10 cellular contexts compared by ENCODE assay signal in the genomic region with DNA sequence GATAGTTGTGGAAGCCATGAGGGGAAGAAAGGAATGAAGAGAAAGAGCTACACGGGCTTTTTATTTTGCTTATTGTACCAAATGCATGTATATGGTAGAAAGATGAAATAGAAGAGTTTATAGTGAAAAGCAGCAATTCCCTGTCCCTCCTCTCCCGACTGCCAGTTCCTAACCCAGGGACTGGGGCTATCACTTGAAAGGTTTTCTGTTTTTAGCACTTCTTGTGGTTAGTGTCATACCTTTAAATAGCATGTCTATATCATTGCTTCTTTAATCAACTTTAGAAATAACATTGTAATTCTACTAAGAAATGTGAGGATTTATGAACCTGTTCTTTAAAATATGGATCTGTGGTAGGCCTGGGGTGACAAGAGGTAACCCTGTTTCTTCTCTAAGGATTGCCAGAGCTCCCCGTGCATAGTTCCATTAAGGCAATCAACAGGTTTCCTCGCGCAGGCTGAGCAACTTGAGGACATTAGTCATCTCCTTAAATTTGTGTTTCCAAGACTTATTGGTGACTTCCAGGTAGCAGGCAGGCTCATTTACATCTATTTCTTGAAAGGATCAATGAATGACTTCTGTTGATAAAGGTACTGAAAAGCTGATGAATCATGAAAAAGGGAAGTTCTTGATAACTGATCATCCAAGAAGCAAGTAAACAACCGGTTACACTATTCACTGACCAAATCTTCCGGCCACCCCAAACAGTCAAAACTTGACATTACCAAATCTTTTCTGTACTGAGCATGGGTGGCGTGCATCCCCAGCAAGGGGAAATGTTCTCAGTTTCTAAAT. TPM values are rescaled to one million over a fixed set of nuclear protein-coding genes. Genes with fewer than 3 reads are reported as not detected.
DNase-seq lines count a peak whose midpoint lies in the region; ATAC-seq, FAIRE-seq and TF ChIP-seq lines count a peak whose summit lies in the region.
"Had no signal": no experiment of that assay in that cellular context is flagged by ENCODE, and none has a peak within 500 bp of the region (broad histone marks: within the 10 kb centered on the region; RNA-seq: fewer than 3 reads in every experiment).

No MANE protein-coding gene starts in this region.

- no peak overlapping the region for H3K4me3 ChIP-seq in K562
- H3K4me3 ChIP-seq: suprapubic skin had no signal

- no peaks in the 10 kb centered on the region for H4K20me1 ChIP-seq in K562 (replicated peaks; ENCODE audit: control insufficient read depth, insufficient read depth, low read length)

- H3K9ac ChIP-seq in K562 (ENCODE audit: insufficient read depth in 1 of 2, low read depth in 2 of 2, low read length in 2 of 2): no peak overlapping the region

- CTCF ChIA-PET in K562 (lab: Yijun Ruan, JAX; ENCODE audit: low intra/inter-chr PET ratio): no interaction called here

- DNase-seq in K562 (ENCODE audit: extremely low read depth in 1 of 4, low spot score in 3 of 4) (peak in 2 of 4 experiments; percentile 9 to 37), H4 (ENCODE audit: low spot score) (no peak), RKO (ENCODE audit: low spot score) (no peak), NCI-H1092 treated with DMSO at 0.1 percent for 48 hours (lab: John Stamatoyannopoulos, UW) (no peak), SHP77 treated with DMSO at 0.1 percent for 48 hours (lab: John Stamatoyannopoulos, UW) (no peak)
- DNase-seq: NCI-H446 treated with DMSO at 0.1 percent for 48 hours had no signal

- peak overlapping the region; percentile 17; the same call in 1 of the 2 replicates for H3K4me2 ChIP-seq in K562 (ENCODE audit: insufficient read depth, low read length)

- no peaks in the 10 kb centered on the region for H3K9me3 ChIP-seq in K562 (replicated peaks; ENCODE audit: control insufficient read depth, insufficient read depth, low read depth, low read length)
- H3K9me3 ChIP-seq: suprapubic skin had no signal

- peak; percentile 79 for FAIRE-seq in K562 (lab: Jason Lieb, UNC)

- no peaks in the 10 kb centered on the region for H3K27me3 ChIP-seq in K562 (ENCODE audit: control insufficient read depth in 2 of 2, insufficient read depth in 2 of 2, low read length in 2 of 2)
- H3K27me3 ChIP-seq: suprapubic skin had no signal

- TF ChIP-seq CTCF in K562 (IDR thresholded peaks at IDR 0.05 in 2 of 3, conservative IDR thresholded peaks at IDR 0.05 in 1 of 3; ENCODE audit: insufficient read depth in 2 of 3, low read depth in 1 of 3, low read length in 3 of 3): no peak

- no peaks in the 10 kb centered on the region; a peak in 3 of 5 replicates for H3K4me1 ChIP-seq in K562 (replicated peaks in 1 of 2; ENCODE audit: control insufficient read depth in 2 of 2, insufficient read depth in 2 of 2, low read length in 2 of 2)
- H3K4me1 ChIP-seq: suprapubic skin had no signal

- no peak for TF ChIP-seq POLR2A in K562 (conservative IDR thresholded peaks at IDR 0.05)

- WGBS in K562 (ENCODE audit: insufficient coverage, low coverage, missing lambda C conversion rate): 11% methylated on average over 8 of the region's 8 CpGs

- ATAC-seq in GM18867 (IDR thresholded peaks at IDR 0.05; ENCODE audit: unreplicated experiment) (peak; percentile 98), GM21528 (IDR thresholded peaks at IDR 0.05; ENCODE audit: low FRiP score, unreplicated experiment) (peak; percentile 97), HG03439 (IDR thresholded peaks at IDR 0.05; ENCODE audit: unreplicated experiment) (peak; percentile 98), K562 (peak; percentile 42; the same call in 2 of the 3 replicates)

- BruUV-seq in K562 (replicated peaks; lab: Mats Ljungman, UMichigan): no TSS peak

- in situ Hi-C loops in K562 (cut with MboI): no loop called here

- intact Hi-C loops in K562 (cut with micrococcal nuclease): no loop called here

- H3K27ac ChIP-seq in K562 (ENCODE audit: extremely low read depth, low read depth, low read length): peak overlapping the region; percentile 57; the same call in 1 of the 3 replicates
- H3K27ac ChIP-seq: suprapubic skin had no signal

- POLR2A ChIA-PET in K562 (lab: Yijun Ruan, JAX): interaction anchor here (0.8 to 1.7 kb wide), 4 partner anchors 9 to 261 kb away, joined by 3 to 5 read pairs (median 4); no protein-coding TSS in a partner anchor

- no peaks in the 10 kb centered on the region for H3K9me1 ChIP-seq in K562 (ENCODE audit: control insufficient read depth, insufficient read depth, low read length)

- peak overlapping the region; percentile 82 for H2AFZ ChIP-seq in K562 (ENCODE audit: low read depth, low read length)

- no peaks in the 10 kb centered on the region for H3K36me3 ChIP-seq in K562 (ENCODE audit: control insufficient read depth, insufficient read depth, low read length)
- H3K36me3 ChIP-seq: suprapubic skin had no signal

- peak; percentile 40; the same call in 1 of the 2 replicates for TF ChIP-seq EP300 in K562 (IDR thresholded peaks at IDR 0.05; ENCODE audit: low read length)

- no peak for TF ChIP-seq RAD21 in K562 (CRISPR knock-in tag; conservative IDR thresholded peaks at IDR 0.05 in 1 of 2, IDR thresholded peaks at IDR 0.05 in 1 of 2)

- no peaks in the 10 kb centered on the region for H3K79me2 ChIP-seq in K562 (ENCODE audit: control insufficient read depth, insufficient read depth, low read length)

TF ChIP-seq in K562, 482 proteins besides CTCF, POLR2A, EP300 and RAD21 (continues in another document):
- TF ChIP-seq, protein P1, sequence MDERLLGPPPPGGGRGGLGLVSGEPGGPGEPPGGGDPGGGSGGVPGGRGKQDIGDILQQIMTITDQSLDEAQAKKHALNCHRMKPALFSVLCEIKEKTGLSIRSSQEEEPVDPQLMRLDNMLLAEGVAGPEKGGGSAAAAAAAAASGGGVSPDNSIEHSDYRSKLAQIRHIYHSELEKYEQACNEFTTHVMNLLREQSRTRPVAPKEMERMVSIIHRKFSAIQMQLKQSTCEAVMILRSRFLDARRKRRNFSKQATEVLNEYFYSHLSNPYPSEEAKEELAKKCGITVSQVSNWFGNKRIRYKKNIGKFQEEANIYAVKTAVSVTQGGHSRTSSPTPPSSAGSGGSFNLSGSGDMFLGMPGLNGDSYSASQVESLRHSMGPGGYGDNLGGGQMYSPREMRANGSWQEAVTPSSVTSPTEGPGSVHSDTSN (CRISPR knock-in tag; IDR thresholded peaks at IDR 0.05; ENCODE audit: low read depth): no peak
- TF ChIP-seq, protein P1 (tag; conservative IDR thresholded peaks at IDR 0.05; ENCODE audit: low read depth): 0 out of 2 replicates have a peak, but pooled peaks have one; percentile 14
- TF ChIP-seq CBFA2T3 (IDR thresholded peaks at IDR 0.05) (0 out of 2 replicates have a peak, but pooled peaks have one; percentile 5), ZNF436 (CRISPR knock-in tag; IDR thresholded peaks at IDR 0.05) (no peak), HOXB6 (CRISPR knock-in tag; IDR thresholded peaks at IDR 0.05; ENCODE audit: borderline replicate concordance) (no peak), ETV5 (CRISPR knock-in tag; IDR thresholded peaks at IDR 0.05; ENCODE audit: low read depth) (0 out of 2 replicates have a peak, but pooled peaks have one; percentile 32), ARID1B (IDR thresholded peaks at IDR 0.05) (peak; percentile 55; the same call in 1 of the 2 replicates), JUND (IDR thresholded peaks at IDR 0.05; ENCODE audit: borderline replicate concordance, low read depth, low read length) (no peak), JUND (tag; IDR thresholded peaks at IDR 0.05; ENCODE audit: borderline replicate concordance, low read depth, low read length) (peak; percentile 43; the same call in 1 of the 3 replicates), MEIS2 (IDR thresholded peaks at IDR 0.05; ENCODE audit: partially characterized antibody) (peak; percentile 52), GABPB1 (CRISPR knock-in tag; IDR thresholded peaks at IDR 0.05) (0 out of 2 replicates have a peak, but pooled peaks have one; percentile 20), CXXC5 (CRISPR knock-in tag; IDR thresholded peaks at IDR 0.05) (0 out of 2 replicates have a peak, but pooled peaks have one; percentile 22), MAFG (tag; conservative IDR thresholded peaks at IDR 0.05) (no peak), C11orf30 (IDR thresholded peaks at IDR 0.05; ENCODE audit: low read depth) (peak; percentile 51; the same call in 1 of the 2 replicates), SMARCE1 (IDR thresholded peaks at IDR 0.05) (peak; percentile 31; the same call in 1 of the 2 replicates), NCOA4 (IDR thresholded peaks at IDR 0.05; ENCODE audit: partially characterized antibody) (no peak), DPF2 (IDR thresholded peaks at IDR 0.05) (0 out of 2 replicates have a peak, but pooled peaks have one; percentile 35), ZNF239 (CRISPR knock-in tag; IDR thresholded peaks at IDR 0.05) (peak; percentile 35)

RNA-seq across cellular contexts. Expression of a gene that starts 37.8 kb away (rescaled TPM):
- total RNA-seq in K562 (2011; cell fraction: chromatin; rRNA removed; ENCODE audit: low replicate concordance): 0.93 and 1.5 TPM in 2 replicates
- total RNA-seq in K562 (2011; cell fraction: nucleolus; rRNA removed): 0.92 and 1.3 TPM in 2 replicates
- total RNA-seq in K562 (2011; cell fraction: nucleoplasm; rRNA removed): 0.61 and 0.73 TPM in 2 replicates
- total RNA-seq in K562 (2014; rRNA removed) (0.36 and 0.41 TPM in 2 replicates), K562 (2014; rRNA removed; fragmentation: Illumina TruSeq; extraction: Trizol) (0.29 and 0.32 TPM in 2 replicates), K562 (2015; rRNA removed; fragmentation: Illumina TruSeq; extraction: Trizol) (1.2 TPM in 2 replicates), K562 (2021) (0.73 and 1.1 TPM in 2 replicates)
- polyA plus RNA-seq in K562 (2011; rRNA removed) (0.85 and 1.0 TPM in 2 replicates), K562 (2014; fragmentation: Illumina TruSeq; extraction: Trizol) (0.43 and 0.54 TPM in 2 replicates), K562 (2014; fragmentation: Nextera tagmentation; extraction: Ambion mirVana) (under 1 TPM; 0.22 to 0.51 TPM), K562 (2014; rRNA removed) (0.32 and 0.34 TPM in 2 replicates)
- polyA plus RNA-seq in K562 (2011; cell fraction: cytosol; rRNA removed): 1.4 and 1.7 TPM in 2 replicates
- polyA plus RNA-seq in K562 (2011; cell fraction: nucleus; rRNA removed): 2.9 and 4.5 TPM in 2 replicates
- 1.6 and 1.9 TPM in 2 replicates for polyA plus RNA-seq in K562 (2012)
- polyA minus RNA-seq in K562 (2011; rRNA and poly(A)+ RNA removed): 1.7 TPM in 2 replicates
- polyA minus RNA-seq in K562 (2011; cell fraction: cytosol; rRNA and poly(A)+ RNA removed): 0.95 TPM in 1 of 2 replicates, not detected in the other
- polyA minus RNA-seq in K562 (2011; cell fraction: nucleus; rRNA and poly(A)+ RNA removed): 2.7 and 3.4 TPM in 2 replicates
- total RNA-seq in H4 (2014; rRNA removed; shearing (Covaris generic)): 3.2 and 4.9 TPM in 2 replicates

Comparison
In these comparisons a context has a peak if more than half of its experiments do, and no peak if none do; other contexts are left out.
1. ATAC-seq: peak in every context shown above with its lines; median percentile 98 in GM18867; 98 in HG03439; 97 in GM21528; 42 in K562.